1 cellular context compared by ENCODE assay signal in genomic region chr5:152271420-152271819, GRCh38.
TF ChIP-seq lines count a peak whose summit lies in the region.

No MANE protein-coding gene starts in this region.

TF ChIP-seq in H1, 55 proteins besides CTCF, POLR2A, EP300 and RAD21 (continued from another document):
- no peak for TF ChIP-seq CHD7 (IDR thresholded peaks at IDR 0.05; ENCODE audit: insufficient replicate concordance, low read length)
- no peak for TF ChIP-seq SAP30 (IDR thresholded peaks at IDR 0.05; ENCODE audit: insufficient read depth, insufficient replicate concordance, low read length)
- no peak for TF ChIP-seq BCL11A (IDR thresholded peaks at IDR 0.05; ENCODE audit: low read depth in 2 of 2, low read length in 2 of 2)
- TF ChIP-seq GTF2F1 (IDR thresholded peaks at IDR 0.05; ENCODE audit: borderline replicate concordance, low read depth, low read length): no peak
